10 cellular contexts compared by ENCODE assay signal in the genomic region with DNA sequence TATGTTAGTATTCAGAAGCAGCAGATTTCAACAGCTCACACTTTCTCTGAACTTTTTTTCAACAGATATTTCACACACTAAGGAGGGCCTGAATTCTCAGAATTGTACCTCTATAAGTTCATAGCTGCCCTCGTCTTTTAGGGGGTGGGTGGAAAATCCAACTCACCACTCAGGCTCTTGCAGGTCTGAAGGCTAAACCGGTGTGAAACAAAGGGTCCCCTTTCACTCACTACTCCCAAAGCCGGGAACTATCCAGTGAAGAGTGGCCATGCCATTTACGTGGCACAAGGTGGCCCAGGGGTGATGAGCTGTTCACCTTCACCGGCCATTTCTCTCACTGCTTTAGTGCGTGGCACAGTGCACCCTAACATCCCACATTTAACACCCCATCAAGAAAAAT. TPM values are rescaled to one million over a fixed set of nuclear protein-coding genes. Genes with fewer than 3 reads are reported as not detected.
DNase-seq lines count a peak whose midpoint lies in the region; ATAC-seq and TF ChIP-seq lines count a peak whose summit lies in the region.
"Had no signal": no experiment of that assay in that cellular context is flagged by ENCODE, and none has a peak within 500 bp of the region (broad histone marks: within the 10 kb centered on the region; RNA-seq: fewer than 3 reads in every experiment).

No MANE protein-coding gene starts in this region.

- peaks cover 26% of the 10 kb centered on the region for H3K79me1 ChIP-seq in mesenchymal stem cell (replicated peaks; ENCODE audit: low read length, poor library complexity, severe bottlenecking)

- no peak overlapping the region for H2BK5ac ChIP-seq in mesenchymal stem cell (ENCODE audit: low read depth, low read length, poor library complexity, severe bottlenecking)

- peak overlapping the region; percentile 75 for H2AK5ac ChIP-seq in mesenchymal stem cell (ENCODE audit: low read length, severe bottlenecking)

- H3K36me3 ChIP-seq in heart left ventricle = peaks cover 0 to 73% (median 55%) of the 10 kb centered on the region in 9 donors
- H3K36me3 ChIP-seq in mesenchymal stem cell (ENCODE audit: control insufficient read depth in 1 of 2, insufficient read depth in 2 of 2, low read depth in 1 of 2, low read length in 2 of 2) = peaks cover 30 to 58% of the 10 kb centered on the region in 2 experiments
- H3K36me3 ChIP-seq in upper lobe of right lung = peaks cover 64% of the 10 kb centered on the region

- no peaks in the 10 kb centered on the region for H3K27me3 ChIP-seq in heart left ventricle
- H3K27me3 ChIP-seq in mesenchymal stem cell (ENCODE audit: control insufficient read depth in 1 of 2, insufficient read depth in 1 of 2, low read length in 2 of 2) = no peaks in the 10 kb centered on the region
- H3K27me3 ChIP-seq in upper lobe of right lung = no peaks in the 10 kb centered on the region

- peak overlapping the region; percentile 77 for H4K91ac ChIP-seq in mesenchymal stem cell (ENCODE audit: low read length)

- peak overlapping the region; percentile 26 to 97 (median 52) for H3K27ac Mint-ChIP-seq in brain

- 52 to 62% (median 62%) methylated on average over 6 of the region's 6 CpGs for WGBS in heart left ventricle, 4 donors
- 91% methylated on average over 6 of the region's 6 CpGs for WGBS in mesenchymal stem cell

- peak overlapping the region in 6 of 12 donors; percentile 4 to 39 (median 13) for H3K4me3 ChIP-seq in heart left ventricle
- no peak overlapping the region for H3K4me3 ChIP-seq in mesenchymal stem cell (ENCODE audit: insufficient read depth in 1 of 2, low read depth in 1 of 2, low read length in 2 of 2)
- no peak overlapping the region for H3K4me3 ChIP-seq in upper lobe of right lung

- H3K4ac ChIP-seq in mesenchymal stem cell (ENCODE audit: low read depth in 1 of 2, low read length in 2 of 2) = peak overlapping the region; percentile 66 to 74

- no peak overlapping the region for H2BK15ac ChIP-seq in mesenchymal stem cell (ENCODE audit: low read depth, poor library complexity, severe bottlenecking)

- H3K36me3 Mint-ChIP-seq in brain = peaks cover 59% of the 10 kb centered on the region

- H3K4me1 Mint-ChIP-seq in brain = peaks cover 23% of the 10 kb centered on the region

- H2BK12ac ChIP-seq in mesenchymal stem cell (ENCODE audit: low read length in 2 of 2) = peak overlapping the region; percentile 4 to 86

- H3K18ac ChIP-seq in mesenchymal stem cell (ENCODE audit: low read depth in 1 of 2, low read length in 2 of 2) = peak overlapping the region; percentile 25 to 88

- peak overlapping the region in 1 of 5 experiments; percentile 12 for H3K4me3 Mint-ChIP-seq in brain

- H3K14ac ChIP-seq in mesenchymal stem cell (ENCODE audit: low read length in 2 of 2) = no peak overlapping the region

- DNase-seq in heart left ventricle (no peak), Right ventricle myocardium superior (no peak), mesenchymal stem cell (peak; percentile 41), upper lobe of right lung (no peak), AML-193 (lab: John Stamatoyannopoulos, UW) (no peak), NCI-H345 treated with DMSO at 0.1 percent for 48 hours (lab: John Stamatoyannopoulos, UW; ENCODE audit: unreplicated experiment) (no peak)
- DNase-seq: GF-D8, NCI-H510A had no signal

- TF ChIP-seq CTCF in heart left ventricle (IDR thresholded peaks at IDR 0.05) = no peak
- TF ChIP-seq CTCF in brain (conservative IDR thresholded peaks at IDR 0.05) = no peak
- TF ChIP-seq CTCF in upper lobe of right lung (IDR thresholded peaks at IDR 0.05) = no peak

- H2BK120ac ChIP-seq in mesenchymal stem cell (ENCODE audit: low read depth, low read length) = peak overlapping the region; percentile 54

- peak overlapping the region in 10 of 12 donors; percentile 17 to 88 (median 71) for H3K27ac ChIP-seq in heart left ventricle
- peak overlapping the region; percentile 62 for H3K27ac ChIP-seq in mesenchymal stem cell (ENCODE audit: low read length, poor library complexity, severe bottlenecking)
- H3K27ac ChIP-seq in upper lobe of right lung = peak overlapping the region; percentile 72

- no peaks in the 10 kb centered on the region for H3K27me3 Mint-ChIP-seq in brain

- peaks cover 0 to 47% (median 33%) of the 10 kb centered on the region in 12 donors for H3K4me1 ChIP-seq in heart left ventricle
- peaks cover 20% of the 10 kb centered on the region for H3K4me1 ChIP-seq in mesenchymal stem cell (ENCODE audit: control insufficient read depth, insufficient read depth, low read depth, low read length)
- H3K4me1 ChIP-seq in upper lobe of right lung = peaks cover 42% of the 10 kb centered on the region

- H3K23ac ChIP-seq in mesenchymal stem cell (ENCODE audit: low read length in 2 of 2) = no peak overlapping the region

- H4K8ac ChIP-seq in mesenchymal stem cell (ENCODE audit: low read length) = peak overlapping the region; percentile 52

- H3K4me2 ChIP-seq in mesenchymal stem cell (ENCODE audit: low read length, poor library complexity, severe bottlenecking) = no peak overlapping the region

- intact Hi-C loops in heart left ventricle (cut with DNase I) (loop anchor here in 2 of 10 donors (10.0 kb wide), 2 partner anchors 289 to 389 kb away; no protein-coding TSS in a partner anchor), Right ventricle myocardium superior (cut with DNase I) (no loop called here), upper lobe of right lung (cut with DNase I) (no loop called here)

- no peaks in the 10 kb centered on the region for H3K9me3 Mint-ChIP-seq in brain

- H3K9me3 ChIP-seq in heart left ventricle = no peaks in the 10 kb centered on the region
- no peaks in the 10 kb centered on the region for H3K9me3 ChIP-seq in mesenchymal stem cell (ENCODE audit: control insufficient read depth, low read length)
- H3K9me3 ChIP-seq in upper lobe of right lung = no peaks in the 10 kb centered on the region

- TF ChIP-seq POLR2A in heart left ventricle (IDR thresholded peaks at IDR 0.05) = no peak

- H2AFZ ChIP-seq in mesenchymal stem cell (ENCODE audit: low read depth, low read length) = no peak overlapping the region

- ATAC-seq in heart left ventricle (no peak), Right ventricle myocardium superior (ENCODE audit: poor library complexity) (no peak), upper lobe of right lung (no peak), HG02870 (IDR thresholded peaks at IDR 0.05; ENCODE audit: unreplicated experiment) (no peak)

- peak overlapping the region; percentile 79 for H3K9ac ChIP-seq in mesenchymal stem cell (ENCODE audit: low read length)

RNA-seq across cellular contexts. Expression of gene TBC1D7, which starts 24.2 kb away (rescaled TPM):
- total RNA-seq in heart left ventricle (10 to 100 TPM; 17.0 to 31.9 (median 22.9) TPM), Right ventricle myocardium superior (36.0 TPM), upper lobe of right lung (18.1 TPM)
- polyA plus RNA-seq in heart left ventricle (10 to 100 TPM; 20.5 to 27.1 TPM), brain (ENCODE audit: insufficient read depth, low read depth, low replicate concordance) (39.1 TPM)
- 31.7 TPM for polyA plus RNA-seq in mesenchymal stem cell (2013, experiment 1 of 2)
- 30.4 TPM for polyA plus RNA-seq in mesenchymal stem cell (2013, experiment 2 of 2)
